24 cellular contexts compared by ENCODE assay signal in the genomic region with DNA sequence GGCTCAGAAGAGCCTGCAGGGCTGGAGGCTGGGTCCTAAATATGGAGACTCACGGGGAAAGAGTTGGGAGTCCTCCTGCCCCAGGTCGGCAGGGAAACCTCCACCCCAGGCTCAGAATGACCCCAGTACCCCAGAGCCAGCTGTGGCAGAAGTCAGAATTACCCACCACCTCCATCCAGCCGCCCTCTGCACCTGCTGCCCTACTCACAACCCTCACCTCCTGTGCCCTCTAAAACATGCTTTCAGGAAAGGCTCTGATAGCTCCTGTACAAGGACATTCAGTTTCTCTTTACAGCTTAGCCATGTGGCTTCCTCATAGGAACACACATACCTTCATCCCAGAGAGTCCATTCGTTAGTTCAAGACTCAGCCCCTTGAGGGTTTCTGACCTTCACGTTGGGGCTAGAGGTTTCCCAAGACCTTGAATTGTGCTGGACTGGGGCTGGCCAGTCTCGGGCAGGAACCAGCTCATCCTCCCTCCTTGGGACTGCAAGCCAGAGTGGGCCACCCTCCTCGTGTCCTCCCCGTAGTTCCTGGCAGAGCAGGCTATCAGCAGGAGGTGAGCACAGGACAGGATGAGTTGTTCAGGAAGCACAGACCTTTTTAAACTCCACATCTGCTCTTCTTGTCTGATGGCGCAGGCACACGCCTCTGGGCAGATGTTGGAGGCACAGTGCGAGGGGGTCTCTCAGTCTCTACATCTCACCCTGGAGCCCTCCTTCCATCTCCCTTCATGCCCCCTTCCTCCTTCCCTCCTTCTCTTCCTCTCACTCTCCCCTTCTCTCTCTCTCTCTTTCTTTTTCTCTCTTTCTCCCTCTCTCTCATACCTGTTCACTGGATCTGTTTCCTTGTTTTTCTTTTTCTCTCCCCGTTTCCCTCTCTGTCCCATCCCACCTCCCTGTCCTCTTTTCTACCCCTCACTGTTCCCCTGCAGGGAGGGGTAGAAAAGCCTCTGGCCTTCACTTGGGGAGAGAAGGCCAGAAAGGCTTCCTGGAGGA. TPM values are rescaled to one million over a fixed set of nuclear protein-coding genes. Genes with fewer than 3 reads are reported as not detected.
DNase-seq lines count a peak whose midpoint lies in the region; ATAC-seq lines count a peak whose summit lies in the region.
"Had no signal": no experiment of that assay in that cellular context is flagged by ENCODE, and none has a peak within 500 bp of the region (broad histone marks: within the 10 kb centered on the region; RNA-seq: fewer than 3 reads in every experiment).

No MANE protein-coding gene starts in this region.

- peak overlapping the region; percentile 31 for H3K4me3 ChIP-seq in Jurkat, Clone E6-1 (ENCODE audit: low read length)
- H3K4me3 ChIP-seq: BLaER1, ovary, Peyer's patch, tibial artery had no signal

- DNase-seq in Jurkat, Clone E6-1 (ENCODE audit: low read depth, low spot score), result no peak
- no peak for DNase-seq in T-helper 17 cell
- DNase-seq in sciatic nerve (ENCODE audit: low spot score), result no peak
- DNase-seq in GM03348 (ENCODE audit: low spot score), result no peak
- DNase-seq: activated CD4-positive, alpha-beta T cell treated with anti-CD3 and anti-CD28 coated beads for 36 hours; HCEC 1CT; KG1; left colon; mammary epithelial cell; NCI-H1436 treated with DMSO at 0.1 percent for 48 hours; NCI-H2081 treated with DMSO at 0.1 percent for 48 hours; NCI-H2227 treated with DMSO at 0.1 percent for 48 hours; NCI-H69; nephron progenitor cell; ovary; Peyer's patch; stimulated activated CD4-positive, alpha-beta T cell treated with anti-CD3 and anti-CD28 coated beads, Interleukin-2, amount 100 ng/mL, for 48 hours; T-helper 9 cell; tibial artery had no signal

- H3K36me3 Mint-ChIP-seq in T-helper 17 cell (ENCODE audit: low read depth), result peaks cover 2% of the 10 kb centered on the region
- H3K36me3 Mint-ChIP-seq: activated naive CD8-positive, alpha-beta T cell had no signal

- H3K27me3 Mint-ChIP-seq in T-helper 17 cell, result peaks cover 17% of the 10 kb centered on the region
- H3K27me3 Mint-ChIP-seq: activated naive CD8-positive, alpha-beta T cell had no signal

- intact Hi-C loops in sciatic nerve (cut with DNase I), result no loop called here

- peaks cover 29% of the 10 kb centered on the region for H3K4me1 Mint-ChIP-seq in T-helper 17 cell

- H3K4me3 Mint-ChIP-seq in T-helper 17 cell, result peak overlapping the region; percentile 41
- H3K4me3 Mint-ChIP-seq: activated CD4-positive, alpha-beta T cell treated with anti-CD3 and anti-CD28 coated beads for 36 hours; activated naive CD8-positive, alpha-beta T cell; nephron progenitor cell had no signal

- H3K9me3 ChIP-seq in T-helper 17 cell (ENCODE audit: control insufficient read depth, low read length, poor library complexity, severe bottlenecking), result no peaks in the 10 kb centered on the region
- H3K9me3 ChIP-seq: BLaER1, ovary, Peyer's patch, tibial artery had no signal

- peak; percentile 19 for ATAC-seq in GM18867 (IDR thresholded peaks at IDR 0.05; ENCODE audit: unreplicated experiment)
- no peak for ATAC-seq in T-helper 17 cell
- ATAC-seq in sciatic nerve, result peak; percentile 40
- ATAC-seq in HG03039 (IDR thresholded peaks at IDR 0.05; ENCODE audit: unreplicated experiment), result no peak
- no peak for ATAC-seq in GM18870 (IDR thresholded peaks at IDR 0.05; ENCODE audit: unreplicated experiment)
- ATAC-seq: left colon had no signal

- peak overlapping the region; percentile 89 for H3K27ac Mint-ChIP-seq in T-helper 17 cell
- H3K27ac Mint-ChIP-seq: activated CD4-positive, alpha-beta T cell treated with anti-CD3 and anti-CD28 coated beads for 36 hours; activated naive CD8-positive, alpha-beta T cell; nephron progenitor cell had no signal

RNA-seq across cellular contexts. Expression of gene NR2C2, which starts 55.9 kb away (rescaled TPM):
- 26.7 TPM for polyA plus RNA-seq in Jurkat, Clone E6-1 (2012; ENCODE audit: insufficient read depth, insufficient read length)
- total RNA-seq in T-helper 17 cell, result 10 to 100 TPM; 47.1 to 48.3 TPM
- 56.6 TPM for total RNA-seq in sciatic nerve

Comparison
In these comparisons a context has a peak if more than half of its experiments do, and no peak if none do; other contexts are left out.
1. ATAC-seq: peak in GM18867 (single experiment) and sciatic nerve (single experiment); none in T-helper 17 cell (single experiment), HG03039 (single experiment) and GM18870 (single experiment).